In genomic region chr17:14124854-14125253, GRCh38 we compare ENCODE assay signal across 1 cellular context.
TF ChIP-seq lines count a peak whose summit lies in the region.

No MANE protein-coding gene starts in this region.

TF ChIP-seq in HepG2, 621 proteins besides CTCF, POLR2A, EP300 and RAD21:
- TF ChIP-seq ZNF17 (CRISPR knock-in tag; IDR thresholded peaks at IDR 0.05), result no peak
- no peak for TF ChIP-seq ZFP36L1 (CRISPR knock-in tag; IDR thresholded peaks at IDR 0.05)
- no peak for TF ChIP-seq RARG (CRISPR knock-in tag; IDR thresholded peaks at IDR 0.05; ENCODE audit: low read depth)
TF ChIP-seq in HepG2: peak in this region for 0.
